Comparison of ENCODE assay signal across 17 cellular contexts in the genomic region with DNA sequence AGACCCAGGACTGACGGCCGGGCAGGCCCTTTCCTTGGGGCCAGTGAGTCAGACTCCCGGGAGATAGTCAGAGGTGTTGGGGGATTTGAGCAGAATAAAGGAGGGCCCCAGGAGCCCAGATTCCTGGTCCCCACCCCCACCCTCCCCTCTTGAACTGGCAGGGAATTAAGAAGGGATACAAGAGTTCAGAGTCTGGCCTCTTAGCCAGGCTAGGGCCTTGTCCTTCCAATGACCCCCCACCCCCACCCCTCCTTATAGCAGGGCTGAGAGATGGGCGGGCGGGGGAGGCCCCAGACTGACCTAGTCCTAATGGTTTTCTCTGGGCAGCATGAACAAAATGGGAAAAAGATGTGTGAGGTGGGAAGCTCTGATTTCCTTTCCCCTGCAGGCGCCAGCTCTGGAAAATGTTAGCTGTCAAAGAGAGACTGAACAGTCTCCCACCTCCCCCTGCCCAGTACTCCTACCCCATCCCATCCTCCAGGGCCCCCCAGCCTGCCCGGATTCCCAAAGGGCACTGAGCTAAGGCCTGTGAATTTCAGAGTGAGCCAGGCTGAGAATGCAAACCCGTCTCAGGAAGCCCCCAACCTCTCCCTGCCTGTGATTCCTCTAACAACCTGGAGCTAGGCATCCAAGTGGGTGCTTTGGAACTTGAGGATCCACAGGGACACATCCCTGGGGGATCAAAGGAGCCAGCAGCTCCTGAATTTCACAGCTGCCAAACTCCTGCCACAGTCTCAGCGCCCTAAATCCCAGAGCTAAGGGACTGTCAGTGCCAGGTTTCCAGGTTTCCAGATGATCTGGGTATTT. TPM values are rescaled to one million over a fixed set of nuclear protein-coding genes. Genes with fewer than 3 reads are reported as not detected.
DNase-seq lines count a peak whose midpoint lies in the region; TF ChIP-seq lines count a peak whose summit lies in the region.
"Had no signal": no experiment of that assay in that cellular context is flagged by ENCODE, and none has a peak within 500 bp of the region (broad histone marks: within the 10 kb centered on the region; RNA-seq: fewer than 3 reads in every experiment).

No MANE protein-coding gene starts in this region.

- H2AFZ ChIP-seq in Karpas-422 (ENCODE audit: low read length): no peak overlapping the region

- no peaks in the 10 kb centered on the region for H3K79me2 ChIP-seq in Karpas-422 (ENCODE audit: low read length)

- no peak overlapping the region for H3K9ac ChIP-seq in Karpas-422 (ENCODE audit: low read length)

- no peaks in the 10 kb centered on the region for H3K9me2 ChIP-seq in Karpas-422 (replicated peaks; ENCODE audit: insufficient read depth, low read length)

- H3K4me3 ChIP-seq in transverse colon (no peak overlapping the region), Karpas-422 (ENCODE audit: low read length) (no peak overlapping the region)
- H3K4me3 ChIP-seq: esophagus muscularis mucosa, SK-N-MC had no signal

- in situ Hi-C loops in transverse colon (cut with MboI; ENCODE audit: low pct_ligation_motif_present in 1 of 4, low pct_unique_long_range_greater_than_20kb in 1 of 4, low sequenced_read_pairs in 3 of 4): no loop called here

- H3K9me3 ChIP-seq in transverse colon (no peaks in the 10 kb centered on the region), Karpas-422 (ENCODE audit: low read length) (no peaks in the 10 kb centered on the region)
- H3K9me3 ChIP-seq: esophagus muscularis mucosa had no signal

- DNase-seq in NCI-H82 (lab: John Stamatoyannopoulos, UW) (peak; percentile 41), NCI-H82 treated with DMSO at 0.1 percent for 48 hours (lab: John Stamatoyannopoulos, UW; ENCODE audit: unreplicated experiment) (no peak), amniotic epithelial cell (ENCODE audit: low read depth) (peak; percentile 93), left kidney (ENCODE audit: low read depth, low spot score) (peak; percentile 61), transverse colon (no peak), Karpas-422 (no peak), NK-92 (lab: John Stamatoyannopoulos, UW; ENCODE audit: unreplicated experiment) (no peak), NOMO-1 treated with DMSO at 0.1 percent for 48 hours (lab: John Stamatoyannopoulos, UW; ENCODE audit: unreplicated experiment) (no peak)
- DNase-seq: activated CD4-positive, alpha-beta T cell treated with anti-CD3 and anti-CD28 coated beads, Interleukin-2, amount 10 ng/mL, durations not matched to agents 7 days and 5 days; activated naive CD4-positive, alpha-beta T cell treated with anti-CD3 and anti-CD28 coated beads for 36 hours; DMS79; OCI-M1; stimulated activated CD4-positive, alpha-beta T cell treated with anti-CD3 and anti-CD28 coated beads, Interleukin-12 subunit alpha, Interleukin-12 subunit beta, amount 100 ng/mL, for 4 hours; stimulated activated naive B cell treated with anti-CD40 and anti-IgM and Interleukin-4, amounts not matched to agents 10 μg/mL and 1 μg/mL and 100 μg/mL, for 72 hours had no signal

- WGBS in transverse colon (ENCODE audit: low coverage in 1 of 2), 2 donors: 83% methylated on average over 9 of the region's 9 CpGs; no CpG with 5 or more reads in 1 of the 2 donors

- no peak overlapping the region for H3K4me2 ChIP-seq in Karpas-422 (ENCODE audit: low read depth, low read length, poor library complexity, severe bottlenecking)

- TF ChIP-seq CTCF in transverse colon (IDR thresholded peaks at IDR 0.05): no peak

- no peak for TF ChIP-seq POLR2A in transverse colon (IDR thresholded peaks at IDR 0.05)

- H3K27ac ChIP-seq in transverse colon (peak overlapping the region in 3 of 4 donors; percentile 1 to 26 (median 26)), Karpas-422 (ENCODE audit: low read length) (no peak overlapping the region)
- H3K27ac ChIP-seq: SK-N-MC had no signal

- intact Hi-C loops in transverse colon (cut with DNase I; ENCODE audit: low total_unique reads): no loop called here

- H4K20me1 ChIP-seq in Karpas-422 (ENCODE audit: insufficient read depth, low read depth, low read length): no peaks in the 10 kb centered on the region

- H3K4me1 ChIP-seq in transverse colon: peaks cover 13 to 34% (median 23%) of the 10 kb centered on the region in 4 donors
- peaks cover 10% of the 10 kb centered on the region for H3K4me1 ChIP-seq in Karpas-422 (ENCODE audit: low read length)

- TF ChIP-seq EP300 in transverse colon (IDR thresholded peaks at IDR 0.05; ENCODE audit: low read depth): no peak

- H3K36me3 ChIP-seq in transverse colon (no peaks in the 10 kb centered on the region), Karpas-422 (ENCODE audit: insufficient read depth, low read length) (no peaks in the 10 kb centered on the region)

- no peaks in the 10 kb centered on the region for H3K27me3 ChIP-seq in transverse colon
- H3K27me3 ChIP-seq in Karpas-422 (ENCODE audit: low read length): no peaks in the 10 kb centered on the region
- H3K27me3 ChIP-seq: esophagus muscularis mucosa had no signal

RNA-seq across cellular contexts. Expression of gene CRABP2, which starts 5.8 kb away (rescaled TPM):
- 1 to 10 TPM in 1 of 4 donors, under 1 TPM in 1, not detected in 2; 0.79 to 1.9 TPM for total RNA-seq in transverse colon
- total RNA-seq in Karpas-422 (2014; rRNA removed; shearing (Covaris generic); ENCODE audit: low replicate concordance): 0.56 TPM in 1 of 2 replicates, not detected in the other
- total RNA-seq: dermis microvascular lymphatic vessel endothelial cell had no signal

RNA-seq across cellular contexts. Expression of gene METTL25B, which starts 17.1 kb away (rescaled TPM):
- total RNA-seq in transverse colon: 10 to 100 TPM; 37.4 to 40.8 (median 39.0) TPM
- 22.8 and 26.5 TPM in 2 replicates for total RNA-seq in Karpas-422 (2014; rRNA removed; shearing (Covaris generic); ENCODE audit: low replicate concordance)

RNA-seq across cellular contexts. Expression of gene ISG20L2, which starts 17.4 kb away (rescaled TPM):
- total RNA-seq in transverse colon: 10 to 100 TPM; 25.8 to 61.7 (median 33.1) TPM
- 17.9 and 18.4 TPM in 2 replicates for total RNA-seq in Karpas-422 (2014; rRNA removed; shearing (Covaris generic); ENCODE audit: low replicate concordance)

RNA-seq across cellular contexts. Expression of gene MRPL24, which starts 29.7 kb away (rescaled TPM):
- total RNA-seq in transverse colon: 10 to 100 TPM in 3 of 4 donors, 1 to 10 TPM in 1; 6.8 to 44.9 (median 37.1) TPM
- total RNA-seq in Karpas-422 (2014; rRNA removed; shearing (Covaris generic); ENCODE audit: low replicate concordance): 102 and 113 TPM in 2 replicates

RNA-seq across cellular contexts. Expression of gene NES, which starts 34.0 kb away (rescaled TPM):
- 10 to 100 TPM in 1 of 4 donors, 1 to 10 TPM in 3; 3.3 to 15.5 (median 5.5) TPM for total RNA-seq in transverse colon
- not detected in 2 replicates for total RNA-seq in Karpas-422 (2014; rRNA removed; shearing (Covaris generic); ENCODE audit: low replicate concordance)
- total RNA-seq: activated CD4-positive, alpha-beta T cell treated with anti-CD3 and anti-CD28 coated beads, Interleukin-2, amount 10 ng/mL, durations not matched to agents 7 days and 5 days; activated naive CD4-positive, alpha-beta T cell treated with anti-CD3 and anti-CD28 coated beads for 36 hours had no signal

Comparison
In these comparisons a context has a peak if more than half of its experiments do, and no peak if none do; other contexts are left out.
1. DNase-seq: peak in NCI-H82 (single experiment), amniotic epithelial cell (single experiment) and left kidney (single experiment); none in NCI-H82 treated with DMSO at 0.1 percent for 48 hours (single experiment), transverse colon (single experiment), Karpas-422 (single experiment), NK-92 (single experiment) and NOMO-1 treated with DMSO at 0.1 percent for 48 hours (single experiment).